Comparison of ENCODE assay signal across 8 cellular contexts in the genomic region with DNA sequence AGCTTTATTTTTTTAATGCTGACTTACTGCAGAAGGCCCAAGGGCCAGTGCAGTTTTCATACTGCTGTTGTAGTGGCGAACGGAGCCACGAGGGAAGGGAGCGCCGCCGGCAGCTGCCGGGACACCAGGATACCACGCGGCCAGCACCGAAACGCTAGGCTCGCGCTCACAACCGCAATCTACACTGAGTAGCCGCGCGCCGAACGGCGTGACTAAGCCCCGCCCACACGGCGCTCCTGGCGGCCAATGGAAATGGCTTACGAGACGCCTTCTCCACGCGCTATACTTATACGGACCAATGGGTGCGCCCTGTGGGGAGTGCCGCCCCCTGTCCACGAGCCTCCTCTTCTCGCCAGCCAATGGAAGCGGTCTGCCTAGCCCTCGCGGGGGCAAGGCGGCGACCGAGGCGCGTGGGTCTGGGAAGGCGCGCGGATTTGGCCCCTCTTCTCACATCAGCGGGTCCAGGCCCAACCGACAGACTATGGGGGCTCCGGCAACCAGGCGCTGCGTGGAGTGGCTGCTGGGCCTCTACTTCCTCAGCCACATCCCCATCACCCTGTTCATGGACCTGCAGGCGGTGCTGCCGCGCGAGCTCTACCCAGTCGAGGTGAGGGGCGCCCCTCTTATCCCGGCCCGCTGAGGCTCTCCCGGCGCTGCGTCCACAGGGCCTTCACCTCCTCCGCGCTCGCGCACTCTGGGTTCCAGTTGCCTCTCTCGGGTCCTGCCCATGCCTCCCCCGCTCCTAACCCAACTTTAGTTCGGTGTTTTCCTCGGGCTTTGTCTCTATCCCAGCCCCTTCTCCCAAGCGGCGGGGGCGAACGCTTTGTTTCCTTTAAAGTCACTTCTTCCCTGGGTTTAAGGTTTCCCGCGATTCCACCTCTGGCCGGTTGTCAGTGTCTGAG. TPM values are rescaled to one million over a fixed set of nuclear protein-coding genes. Genes with fewer than 3 reads are reported as not detected.
DNase-seq lines count a peak whose midpoint lies in the region; ATAC-seq and TF ChIP-seq lines count a peak whose summit lies in the region.

A gene (plus strand): TSS at position 442 of the 902 bp plus-strand sequence. CDS start 40 bp downstream, at position 482.

- intact Hi-C loops in activated CD4-positive, alpha-beta T cell treated with anti-CD3 and anti-CD28 coated beads for 36 hours (cut with DNase I, micrococcal nuclease) = loop anchor here (1.0 to 2.0 kb wide), 9 partner anchors 8 to 426 kb away; a partner anchor contains a TSS
- intact Hi-C loops in colonic mucosa (cut with DNase I) = no loop called here

- H3K4me1 Mint-ChIP-seq in activated CD4-positive, alpha-beta T cell treated with anti-CD3 and anti-CD28 coated beads for 36 hours = peaks cover 30% of the 10 kb centered on the region

- H3K4me3 Mint-ChIP-seq in activated CD4-positive, alpha-beta T cell treated with anti-CD3 and anti-CD28 coated beads for 36 hours = peak within 1 kb of the TSS; percentile 96

- ATAC-seq in GM19324 (IDR thresholded peaks at IDR 0.05; ENCODE audit: low FRiP score, unreplicated experiment) (peak; percentile 98), HG03460 (IDR thresholded peaks at IDR 0.05; ENCODE audit: unreplicated experiment) (peak; percentile 97)
- peak; percentile 99 for ATAC-seq in activated CD4-positive, alpha-beta T cell treated with anti-CD3 and anti-CD28 coated beads for 36 hours

- H3K27me3 Mint-ChIP-seq in activated CD4-positive, alpha-beta T cell treated with anti-CD3 and anti-CD28 coated beads for 36 hours = no peaks in the 10 kb centered on the region

- no peaks in the 10 kb centered on the region for H3K36me3 ChIP-seq in colonic mucosa

- H3K27me3 ChIP-seq in colonic mucosa = no peaks in the 10 kb centered on the region
- no peaks in the 10 kb centered on the region for H3K27me3 ChIP-seq in layer of hippocampus (ENCODE audit: control insufficient read depth, insufficient read depth, low read length)

- CTCF ChIA-PET in activated CD4-positive, alpha-beta T cell treated with anti-CD3 and anti-CD28 coated beads for 36 hours (lab: Charles Lee) = interaction anchor here (0.6 to 1.2 kb wide), 6 partner anchors 10 to 831 kb away, joined by 3 to 4 read pairs (median 3); a partner anchor contains a TSS

- H3K27ac ChIP-seq in colonic mucosa (peak within 1 kb of the TSS; percentile 34), layer of hippocampus (ENCODE audit: low read depth, low read length) (peak within 1 kb of the TSS; percentile 40)

- peaks cover 14% of the 10 kb centered on the region for H3K36me3 Mint-ChIP-seq in activated CD4-positive, alpha-beta T cell treated with anti-CD3 and anti-CD28 coated beads for 36 hours (ENCODE audit: low read depth)

- POLR2A ChIA-PET in activated CD4-positive, alpha-beta T cell treated with anti-CD3 and anti-CD28 coated beads for 36 hours (lab: Charles Lee) = interaction anchor here (0.6 to 1.1 kb wide), 2 partner anchors 16 to 134 kb away, joined by 4 to 5 read pairs; a partner anchor contains a TSS

- H3K9ac ChIP-seq in colonic mucosa (ENCODE audit: low read depth in 2 of 2, low read length in 2 of 2) = peak within 1 kb of the TSS; percentile 65 to 89

- H3K4me3 ChIP-seq in colonic mucosa = peak within 1 kb of the TSS; percentile 63

- H3K9me3 ChIP-seq in colonic mucosa = no peaks in the 10 kb centered on the region

- peak within 1 kb of the TSS; percentile 88 for H3K27ac Mint-ChIP-seq in activated CD4-positive, alpha-beta T cell treated with anti-CD3 and anti-CD28 coated beads for 36 hours

- no peaks in the 10 kb centered on the region for H3K4me1 ChIP-seq in colonic mucosa

- TF ChIP-seq CTCF in colonic mucosa (IDR thresholded peaks at IDR 0.05) = no peak

- DNase-seq in C1 segment of cervical spinal cord (lab: John Stamatoyannopoulos, UW) (peak; percentile 38 to 96 (median 92)), NCI-H524 treated with DMSO at 0.1 percent for 48 hours (lab: John Stamatoyannopoulos, UW) (peak; percentile 99), colonic mucosa (peak; percentile 98)
- peak; percentile 98 for DNase-seq in activated CD4-positive, alpha-beta T cell treated with anti-CD3 and anti-CD28 coated beads for 36 hours
- DNase-seq in stimulated activated CD4-positive, alpha-beta T cell treated with anti-CD3 and anti-CD28 coated beads, Interleukin-1b, Interleukin-23, amount 100 ng/mL, for 24 hours (ENCODE audit: low read depth in 4 of 4, low spot score in 1 of 4) = peak; percentile 83 to 98 (median 93)

- H3K9me3 Mint-ChIP-seq in activated CD4-positive, alpha-beta T cell treated with anti-CD3 and anti-CD28 coated beads for 36 hours (ENCODE audit: low read depth) = no peaks in the 10 kb centered on the region

RNA-seq across cellular contexts. Expression of the gene that starts here (rescaled TPM):
- total RNA-seq in activated CD4-positive, alpha-beta T cell treated with anti-CD3 and anti-CD28 coated beads for 36 hours = 10 to 100 TPM; 31.0 to 49.3 TPM
- total RNA-seq in colonic mucosa = 10 to 100 TPM; 37.2 to 38.5 TPM

Comparison
In these comparisons a context has a peak if more than half of its experiments do, and no peak if none do; other contexts are left out.
1. Peak in every context shown above with its lines: DNase-seq, ATAC-seq, H3K4me3 ChIP-seq and H3K27ac ChIP-seq.